8 cellular contexts compared by ENCODE assay signal in genomic region chr12:93442411-93443340, GRCh38.
DNase-seq lines count a peak whose midpoint lies in the region; ATAC-seq lines count a peak whose summit lies in the region.

No MANE protein-coding gene starts in this region.

- ATAC-seq in activated naive CD8-positive, alpha-beta T cell treated with anti-CD3 and anti-CD28 coated beads, Interleukin-2, amount 50 U/mL, for 24 hours, result no peak
- no peak for ATAC-seq in HG03196 (IDR thresholded peaks at IDR 0.05; ENCODE audit: unreplicated experiment)

- H3K9me3 ChIP-seq in iPS-20b (ENCODE audit: insufficient read depth, low read depth, low read length) (no peaks in the 10 kb centered on the region), subcutaneous abdominal adipose tissue (ENCODE audit: control insufficient read depth in 5 of 5, low read length in 5 of 5) (no peaks in the 10 kb centered on the region)

- peak overlapping the region; percentile 92 for H3K4me3 Mint-ChIP-seq in activated naive CD4-positive, alpha-beta T cell treated with anti-CD3 and anti-CD28 coated beads, Interleukin-2, amount 10 ng/mL, durations not matched to agents 7 days and 5 days
- peak overlapping the region; percentile 98 for H3K4me3 Mint-ChIP-seq in activated naive CD8-positive, alpha-beta T cell treated with anti-CD3 and anti-CD28 coated beads, Interleukin-2, amount 50 U/mL, for 24 hours

- no peak for DNase-seq in activated naive CD4-positive, alpha-beta T cell treated with anti-CD3 and anti-CD28 coated beads, Interleukin-2, amount 10 ng/mL, durations not matched to agents 7 days and 5 days
- DNase-seq in activated naive CD4-positive, alpha-beta T cell (lab: John Stamatoyannopoulos, UW), result no peak
- DNase-seq in activated naive CD8-positive, alpha-beta T cell treated with anti-CD3 and anti-CD28 coated beads, Interleukin-2, amount 50 U/mL, for 24 hours, result no peak
- DNase-seq in NOMO-1 treated with DMSO at 0.1 percent for 48 hours (lab: John Stamatoyannopoulos, UW; ENCODE audit: unreplicated experiment) (no peak), NCI-H187 (lab: John Stamatoyannopoulos, UW) (no peak)

- H3K27ac ChIP-seq in iPS-20b (ENCODE audit: low read length) (peak overlapping the region; percentile 99), subcutaneous abdominal adipose tissue (ENCODE audit: low read depth, low read length) (peak overlapping the region; percentile 89)

- H3K9ac ChIP-seq in iPS-20b (ENCODE audit: low read depth, low read length) (peak overlapping the region; percentile 98), subcutaneous abdominal adipose tissue (ENCODE audit: low read length in 5 of 5) (peak overlapping the region; percentile 89 to 95 (median 91))

- peak overlapping the region; percentile 96 for H3K27ac Mint-ChIP-seq in activated naive CD4-positive, alpha-beta T cell treated with anti-CD3 and anti-CD28 coated beads, Interleukin-2, amount 10 ng/mL, durations not matched to agents 7 days and 5 days
- peak overlapping the region; percentile 99 for H3K27ac Mint-ChIP-seq in activated naive CD8-positive, alpha-beta T cell treated with anti-CD3 and anti-CD28 coated beads, Interleukin-2, amount 50 U/mL, for 24 hours

- peaks cover 51% of the 10 kb centered on the region for H3K4me1 Mint-ChIP-seq in activated naive CD4-positive, alpha-beta T cell treated with anti-CD3 and anti-CD28 coated beads, Interleukin-2, amount 10 ng/mL, durations not matched to agents 7 days and 5 days
- peaks cover 53% of the 10 kb centered on the region for H3K4me1 Mint-ChIP-seq in activated naive CD8-positive, alpha-beta T cell treated with anti-CD3 and anti-CD28 coated beads, Interleukin-2, amount 50 U/mL, for 24 hours

- H3K27me3 Mint-ChIP-seq in activated naive CD4-positive, alpha-beta T cell treated with anti-CD3 and anti-CD28 coated beads, Interleukin-2, amount 10 ng/mL, durations not matched to agents 7 days and 5 days, result no peaks in the 10 kb centered on the region
- no peaks in the 10 kb centered on the region for H3K27me3 Mint-ChIP-seq in activated naive CD8-positive, alpha-beta T cell treated with anti-CD3 and anti-CD28 coated beads, Interleukin-2, amount 50 U/mL, for 24 hours

- CTCF ChIA-PET in activated naive CD4-positive, alpha-beta T cell treated with anti-CD3 and anti-CD28 coated beads, Interleukin-2, amount 10 ng/mL, durations not matched to agents 7 days and 5 days (lab: Charles Lee), result interaction anchor here (0.6 to 2.2 kb wide), 3 partner anchors 9 to 659 kb away, joined by 3 to 8 read pairs (median 4); no protein-coding TSS in a partner anchor

- H3K4me1 ChIP-seq in iPS-20b (ENCODE audit: insufficient read depth, low read length), result peaks cover 28% of the 10 kb centered on the region; the same call in 1 of the 2 replicates
- peaks cover 0 to 34% (median 30%) of the 10 kb centered on the region in 5 donors for H3K4me1 ChIP-seq in subcutaneous abdominal adipose tissue (ENCODE audit: control insufficient read depth in 5 of 5, insufficient read depth in 5 of 5, low read length in 5 of 5)

- H3K36me3 ChIP-seq in iPS-20b (ENCODE audit: insufficient read depth, low read depth, low read length) (no peaks in the 10 kb centered on the region), subcutaneous abdominal adipose tissue (ENCODE audit: control insufficient read depth in 5 of 5, insufficient read depth in 5 of 5, low read length in 5 of 5) (no peaks in the 10 kb centered on the region)

- H3K27me3 ChIP-seq in iPS-20b (ENCODE audit: insufficient read depth, low read length), result no peaks in the 10 kb centered on the region
- no peaks in the 10 kb centered on the region for H3K27me3 ChIP-seq in subcutaneous abdominal adipose tissue (ENCODE audit: control insufficient read depth in 5 of 5, insufficient read depth in 4 of 5, low read length in 5 of 5)

- H3K4me3 ChIP-seq in iPS-20b (ENCODE audit: low read length), result peak overlapping the region; percentile 99
- peak overlapping the region; percentile 76 to 90 (median 83) for H3K4me3 ChIP-seq in subcutaneous abdominal adipose tissue (ENCODE audit: low read depth in 1 of 5, low read length in 5 of 5)

- no peaks in the 10 kb centered on the region for H3K9me3 Mint-ChIP-seq in activated naive CD4-positive, alpha-beta T cell treated with anti-CD3 and anti-CD28 coated beads, Interleukin-2, amount 10 ng/mL, durations not matched to agents 7 days and 5 days
- H3K9me3 Mint-ChIP-seq in activated naive CD8-positive, alpha-beta T cell treated with anti-CD3 and anti-CD28 coated beads, Interleukin-2, amount 50 U/mL, for 24 hours, result no peaks in the 10 kb centered on the region

- H3K36me3 Mint-ChIP-seq in activated naive CD4-positive, alpha-beta T cell treated with anti-CD3 and anti-CD28 coated beads, Interleukin-2, amount 10 ng/mL, durations not matched to agents 7 days and 5 days, result peaks cover 11% of the 10 kb centered on the region
- H3K36me3 Mint-ChIP-seq in activated naive CD8-positive, alpha-beta T cell treated with anti-CD3 and anti-CD28 coated beads, Interleukin-2, amount 50 U/mL, for 24 hours (ENCODE audit: low read depth), result peaks cover 16% of the 10 kb centered on the region
